ENCODE assay signal across 1 cellular context in the genomic region with DNA sequence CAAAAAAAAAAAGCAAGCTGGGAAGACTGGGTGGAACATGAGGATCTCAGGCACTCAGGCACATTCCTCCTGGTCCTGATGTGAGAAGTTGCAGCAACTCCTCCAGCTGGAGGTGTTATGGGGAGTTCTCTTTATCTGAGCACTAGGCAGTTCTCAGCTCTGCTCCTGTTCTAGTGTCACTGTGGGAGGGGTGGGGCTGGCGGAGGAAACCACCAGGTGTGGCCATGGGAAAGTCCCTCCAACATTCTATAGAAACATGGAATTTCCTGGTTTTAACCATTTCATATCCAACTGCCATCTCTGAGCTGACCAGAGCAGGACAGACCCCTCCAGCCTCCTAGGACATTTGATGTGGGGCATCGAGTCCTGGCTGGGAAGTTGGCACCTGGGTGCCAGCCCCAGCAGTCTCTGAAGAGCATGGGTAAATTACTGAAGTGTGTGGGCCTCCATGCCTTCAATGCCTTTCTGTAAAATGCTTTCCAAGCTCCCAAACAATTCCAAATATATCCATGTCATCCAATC.
TF ChIP-seq lines count a peak whose summit lies in the region.

No MANE protein-coding gene starts in this region.

TF ChIP-seq in GM12878, 131 proteins besides CTCF, POLR2A, EP300 and RAD21:
- TF ChIP-seq NR2C2 (IDR thresholded peaks at IDR 0.05; ENCODE audit: borderline replicate concordance, control insufficient read depth, insufficient read length, low read depth), result no peak
- TF ChIP-seq CHD4 (IDR thresholded peaks at IDR 0.05), result no peak
- peak; percentile 74 for TF ChIP-seq RUNX3 (IDR thresholded peaks at IDR 0.05; ENCODE audit: low read length)
- no peak for TF ChIP-seq GABPA (IDR thresholded peaks at IDR 0.05; ENCODE audit: low read depth)
- TF ChIP-seq ZNF207 (IDR thresholded peaks at IDR 0.05; ENCODE audit: borderline replicate concordance), result no peak
- no peak for TF ChIP-seq NFIC (IDR thresholded peaks at IDR 0.05; ENCODE audit: low read depth, low read length)
- no peak for TF ChIP-seq ZNF24 (IDR thresholded peaks at IDR 0.05)
- TF ChIP-seq MXI1 (IDR thresholded peaks at IDR 0.05; ENCODE audit: low read depth, low read length), result no peak
- no peak for TF ChIP-seq SIN3A (IDR thresholded peaks at IDR 0.05; ENCODE audit: low read depth, low read length)
- no peak for TF ChIP-seq NFXL1 (IDR thresholded peaks at IDR 0.05; ENCODE audit: borderline replicate concordance)
- TF ChIP-seq EED (IDR thresholded peaks at IDR 0.05; ENCODE audit: low read depth), result peak; percentile 61; the same call in 1 of the 2 replicates
- TF ChIP-seq, protein P1, sequence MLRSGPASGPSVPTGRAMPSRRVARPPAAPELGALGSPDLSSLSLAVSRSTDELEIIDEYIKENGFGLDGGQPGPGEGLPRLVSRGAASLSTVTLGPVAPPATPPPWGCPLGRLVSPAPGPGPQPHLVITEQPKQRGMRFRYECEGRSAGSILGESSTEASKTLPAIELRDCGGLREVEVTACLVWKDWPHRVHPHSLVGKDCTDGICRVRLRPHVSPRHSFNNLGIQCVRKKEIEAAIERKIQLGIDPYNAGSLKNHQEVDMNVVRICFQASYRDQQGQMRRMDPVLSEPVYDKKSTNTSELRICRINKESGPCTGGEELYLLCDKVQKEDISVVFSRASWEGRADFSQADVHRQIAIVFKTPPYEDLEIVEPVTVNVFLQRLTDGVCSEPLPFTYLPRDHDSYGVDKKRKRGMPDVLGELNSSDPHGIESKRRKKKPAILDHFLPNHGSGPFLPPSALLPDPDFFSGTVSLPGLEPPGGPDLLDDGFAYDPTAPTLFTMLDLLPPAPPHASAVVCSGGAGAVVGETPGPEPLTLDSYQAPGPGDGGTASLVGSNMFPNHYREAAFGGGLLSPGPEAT (IDR thresholded peaks at IDR 0.05; ENCODE audit: low read depth), result peak; percentile 58; the same call in 1 of the 2 replicates
- TF ChIP-seq, protein P2, sequence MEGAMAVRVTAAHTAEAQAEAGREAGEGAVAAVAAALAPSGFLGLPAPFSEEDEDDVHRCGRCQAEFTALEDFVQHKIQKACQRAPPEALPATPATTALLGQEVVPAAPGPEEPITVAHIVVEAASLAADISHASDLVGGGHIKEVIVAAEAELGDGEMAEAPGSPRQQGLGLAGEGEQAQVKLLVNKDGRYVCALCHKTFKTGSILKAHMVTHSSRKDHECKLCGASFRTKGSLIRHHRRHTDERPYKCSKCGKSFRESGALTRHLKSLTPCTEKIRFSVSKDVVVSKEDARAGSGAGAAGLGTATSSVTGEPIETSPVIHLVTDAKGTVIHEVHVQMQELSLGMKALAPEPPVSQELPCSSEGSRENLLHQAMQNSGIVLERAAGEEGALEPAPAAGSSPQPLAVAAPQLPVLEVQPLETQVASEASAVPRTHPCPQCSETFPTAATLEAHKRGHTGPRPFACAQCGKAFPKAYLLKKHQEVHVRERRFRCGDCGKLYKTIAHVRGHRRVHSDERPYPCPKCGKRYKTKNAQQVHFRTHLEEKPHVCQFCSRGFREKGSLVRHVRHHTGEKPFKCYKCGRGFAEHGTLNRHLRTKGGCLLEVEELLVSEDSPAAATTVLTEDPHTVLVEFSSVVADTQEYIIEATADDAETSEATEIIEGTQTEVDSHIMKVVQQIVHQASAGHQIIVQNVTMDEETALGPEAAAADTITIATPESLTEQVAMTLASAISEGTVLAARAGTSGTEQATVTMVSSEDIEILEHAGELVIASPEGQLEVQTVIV (IDR thresholded peaks at IDR 0.05; ENCODE audit: borderline replicate concordance, partially characterized antibody), result no peak
- TF ChIP-seq IKZF1 (conservative IDR thresholded peaks at IDR 0.05), result peak; percentile 73
- TF ChIP-seq BCL11A (IDR thresholded peaks at IDR 0.05; ENCODE audit: low read depth, low read length), result no peak
- TF ChIP-seq YY1 (IDR thresholded peaks at IDR 0.05; ENCODE audit: low read depth, low read length), result 0 out of 2 replicates have a peak, but pooled peaks have one; percentile 11
- TF ChIP-seq, protein P3, sequence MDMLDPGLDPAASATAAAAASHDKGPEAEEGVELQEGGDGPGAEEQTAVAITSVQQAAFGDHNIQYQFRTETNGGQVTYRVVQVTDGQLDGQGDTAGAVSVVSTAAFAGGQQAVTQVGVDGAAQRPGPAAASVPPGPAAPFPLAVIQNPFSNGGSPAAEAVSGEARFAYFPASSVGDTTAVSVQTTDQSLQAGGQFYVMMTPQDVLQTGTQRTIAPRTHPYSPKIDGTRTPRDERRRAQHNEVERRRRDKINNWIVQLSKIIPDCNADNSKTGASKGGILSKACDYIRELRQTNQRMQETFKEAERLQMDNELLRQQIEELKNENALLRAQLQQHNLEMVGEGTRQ (IDR thresholded peaks at IDR 0.05; ENCODE audit: borderline replicate concordance, low read depth, low read length), result no peak
- no peak for TF ChIP-seq CBX5 (IDR thresholded peaks at IDR 0.05; ENCODE audit: low read depth)
- peak; percentile 45; the same call in 1 of the 2 replicates for TF ChIP-seq CBFB (IDR thresholded peaks at IDR 0.05; ENCODE audit: low read depth)
- no peak for TF ChIP-seq IRF4 (IDR thresholded peaks at IDR 0.05; ENCODE audit: low read depth, low read length)
- no peak for TF ChIP-seq BRCA1 (IDR thresholded peaks at IDR 0.05; ENCODE audit: low read depth, low read length)
- TF ChIP-seq CEBPB (IDR thresholded peaks at IDR 0.05; ENCODE audit: borderline replicate concordance in 1 of 2, low read depth in 2 of 2, low read length in 2 of 2), result no peak
- TF ChIP-seq ETV6 (conservative IDR thresholded peaks at IDR 0.05 in 1 of 2, IDR thresholded peaks at IDR 0.05 in 1 of 2; ENCODE audit: borderline replicate concordance in 1 of 2, low read depth in 1 of 2), result no peak
- TF ChIP-seq IKZF2 (IDR thresholded peaks at IDR 0.05), result peak; percentile 39 to 48; a peak in 2 of 4 replicates
- TF ChIP-seq, protein P4, sequence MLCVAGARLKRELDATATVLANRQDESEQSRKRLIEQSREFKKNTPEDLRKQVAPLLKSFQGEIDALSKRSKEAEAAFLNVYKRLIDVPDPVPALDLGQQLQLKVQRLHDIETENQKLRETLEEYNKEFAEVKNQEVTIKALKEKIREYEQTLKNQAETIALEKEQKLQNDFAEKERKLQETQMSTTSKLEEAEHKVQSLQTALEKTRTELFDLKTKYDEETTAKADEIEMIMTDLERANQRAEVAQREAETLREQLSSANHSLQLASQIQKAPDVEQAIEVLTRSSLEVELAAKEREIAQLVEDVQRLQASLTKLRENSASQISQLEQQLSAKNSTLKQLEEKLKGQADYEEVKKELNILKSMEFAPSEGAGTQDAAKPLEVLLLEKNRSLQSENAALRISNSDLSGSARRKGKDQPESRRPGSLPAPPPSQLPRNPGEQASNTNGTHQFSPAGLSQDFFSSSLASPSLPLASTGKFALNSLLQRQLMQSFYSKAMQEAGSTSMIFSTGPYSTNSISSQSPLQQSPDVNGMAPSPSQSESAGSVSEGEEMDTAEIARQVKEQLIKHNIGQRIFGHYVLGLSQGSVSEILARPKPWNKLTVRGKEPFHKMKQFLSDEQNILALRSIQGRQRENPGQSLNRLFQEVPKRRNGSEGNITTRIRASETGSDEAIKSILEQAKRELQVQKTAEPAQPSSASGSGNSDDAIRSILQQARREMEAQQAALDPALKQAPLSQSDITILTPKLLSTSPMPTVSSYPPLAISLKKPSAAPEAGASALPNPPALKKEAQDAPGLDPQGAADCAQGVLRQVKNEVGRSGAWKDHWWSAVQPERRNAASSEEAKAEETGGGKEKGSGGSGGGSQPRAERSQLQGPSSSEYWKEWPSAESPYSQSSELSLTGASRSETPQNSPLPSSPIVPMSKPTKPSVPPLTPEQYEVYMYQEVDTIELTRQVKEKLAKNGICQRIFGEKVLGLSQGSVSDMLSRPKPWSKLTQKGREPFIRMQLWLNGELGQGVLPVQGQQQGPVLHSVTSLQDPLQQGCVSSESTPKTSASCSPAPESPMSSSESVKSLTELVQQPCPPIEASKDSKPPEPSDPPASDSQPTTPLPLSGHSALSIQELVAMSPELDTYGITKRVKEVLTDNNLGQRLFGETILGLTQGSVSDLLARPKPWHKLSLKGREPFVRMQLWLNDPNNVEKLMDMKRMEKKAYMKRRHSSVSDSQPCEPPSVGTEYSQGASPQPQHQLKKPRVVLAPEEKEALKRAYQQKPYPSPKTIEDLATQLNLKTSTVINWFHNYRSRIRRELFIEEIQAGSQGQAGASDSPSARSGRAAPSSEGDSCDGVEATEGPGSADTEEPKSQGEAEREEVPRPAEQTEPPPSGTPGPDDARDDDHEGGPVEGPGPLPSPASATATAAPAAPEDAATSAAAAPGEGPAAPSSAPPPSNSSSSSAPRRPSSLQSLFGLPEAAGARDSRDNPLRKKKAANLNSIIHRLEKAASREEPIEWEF (IDR thresholded peaks at IDR 0.05; ENCODE audit: insufficient replicate concordance, low read depth, low read length), result peak; percentile 27
- TF ChIP-seq ZBED1 (IDR thresholded peaks at IDR 0.05; ENCODE audit: borderline replicate concordance), result no peak
- no peak for TF ChIP-seq MEF2B (IDR thresholded peaks at IDR 0.05; ENCODE audit: partially characterized antibody, poor library complexity, severe bottlenecking)
- TF ChIP-seq NBN (IDR thresholded peaks at IDR 0.05), result no peak
- no peak for TF ChIP-seq RFX5 (IDR thresholded peaks at IDR 0.05; ENCODE audit: low read depth, low read length)
- TF ChIP-seq DPF2 (IDR thresholded peaks at IDR 0.05), result peak; percentile 68
- no peak for TF ChIP-seq RBBP5 (conservative IDR thresholded peaks at IDR 0.05)
- TF ChIP-seq KLF5 (IDR thresholded peaks at IDR 0.05; ENCODE audit: partially characterized antibody), result no peak
- TF ChIP-seq, protein P5, sequence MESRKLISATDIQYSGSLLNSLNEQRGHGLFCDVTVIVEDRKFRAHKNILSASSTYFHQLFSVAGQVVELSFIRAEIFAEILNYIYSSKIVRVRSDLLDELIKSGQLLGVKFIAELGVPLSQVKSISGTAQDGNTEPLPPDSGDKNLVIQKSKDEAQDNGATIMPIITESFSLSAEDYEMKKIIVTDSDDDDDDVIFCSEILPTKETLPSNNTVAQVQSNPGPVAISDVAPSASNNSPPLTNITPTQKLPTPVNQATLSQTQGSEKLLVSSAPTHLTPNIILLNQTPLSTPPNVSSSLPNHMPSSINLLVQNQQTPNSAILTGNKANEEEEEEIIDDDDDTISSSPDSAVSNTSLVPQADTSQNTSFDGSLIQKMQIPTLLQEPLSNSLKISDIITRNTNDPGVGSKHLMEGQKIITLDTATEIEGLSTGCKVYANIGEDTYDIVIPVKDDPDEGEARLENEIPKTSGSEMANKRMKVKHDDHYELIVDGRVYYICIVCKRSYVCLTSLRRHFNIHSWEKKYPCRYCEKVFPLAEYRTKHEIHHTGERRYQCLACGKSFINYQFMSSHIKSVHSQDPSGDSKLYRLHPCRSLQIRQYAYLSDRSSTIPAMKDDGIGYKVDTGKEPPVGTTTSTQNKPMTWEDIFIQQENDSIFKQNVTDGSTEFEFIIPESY (IDR thresholded peaks at IDR 0.05), result no peak
- TF ChIP-seq FOS (IDR thresholded peaks at IDR 0.05; ENCODE audit: borderline replicate concordance, extremely low read depth, insufficient read length), result no peak
- peak; percentile 85 for TF ChIP-seq RELA (IDR thresholded peaks at IDR 0.05; ENCODE audit: borderline replicate concordance, partially characterized antibody)
- TF ChIP-seq TBL1XR1 (IDR thresholded peaks at IDR 0.05; ENCODE audit: low read depth, low read length), result no peak
